18 cellular contexts compared by ENCODE assay signal in genomic region chr15:21401531-21401930, GRCh38. TPM values are rescaled to one million over a fixed set of nuclear protein-coding genes. Genes with fewer than 3 reads are reported as not detected.
"Had no signal": no experiment of that assay in that cellular context is flagged by ENCODE, and none has a peak within 500 bp of the region (broad histone marks: within the 10 kb centered on the region; RNA-seq: fewer than 3 reads in every experiment).

No MANE protein-coding gene starts in this region.

RNA-seq across cellular contexts. Expression of gene POTEB3, which starts 38.8 kb away (rescaled TPM):
- total RNA-seq: activated naive CD4-positive, alpha-beta T cell treated with anti-CD3 and anti-CD28 coated beads for 36 hours; activated naive CD4-positive, alpha-beta T cell treated with anti-CD3 and anti-CD28 coated beads, Interleukin-2, amount 50 U/mL, for 72 hours; activated naive CD8-positive, alpha-beta T cell treated with anti-CD3 and anti-CD28 coated beads for 36 hours; activated naive CD8-positive, alpha-beta T cell treated with anti-CD3 and anti-CD28 coated beads, Interleukin-2, amount 10 ng/mL, durations not matched to agents 7 days and 5 days; activated T-cell treated with anti-CD3 and anti-CD28 coated beads, Interleukin-2, amount 50 U/mL, for 4 hours; activated T-cell treated with anti-CD3 and anti-CD28 coated beads, Interleukin-2, amount 50 U/mL, for 72 hours; activated T-helper 1 cell treated with anti-CD3 and anti-CD28 coated beads, Interleukin-12 subunit alpha, Interleukin-12 subunit beta, Interleukin-2, Interleukin-4 antibody, amounts not matched to agents 30 ng/mL and 10 ng/mL and 1 ng/mL, durations not matched to agents 14 hours and 24 hours and 36 hours; activated T-helper 17 cell treated with anti-CD3 and anti-CD28 coated beads, Interleukin-2, amount 50 U/mL, for 72 hours; activated T-helper 2 cell treated with anti-CD3 and anti-CD28 coated beads, Interferon-gamma antibody, Interleukin-2, Interleukin-4, amounts not matched to agents 10 μg/mL and 5 μg/mL and 100 μg/mL, durations not matched to agents 14 hours and 24 hours and 36 hours; adrenal gland; aorta; ascending aorta; astrocyte; body of pancreas; bronchial epithelial cell; cardiac muscle cell; cardiac septum had no signal
- polyA plus RNA-seq: adipose tissue, adrenal gland, aorta, cardiac muscle cell had no signal
